ENCODE assay signal across 14 cellular contexts in genomic region chr3:196794467-196794866, GRCh38.
"Had no signal": no experiment of that assay in that cellular context is flagged by ENCODE, and none has a peak within 500 bp of the region (broad histone marks: within the 10 kb centered on the region; RNA-seq: fewer than 3 reads in every experiment).

No MANE protein-coding gene starts in this region.

- H3K27me3 ChIP-seq: thyroid gland had no signal

- H3K4me3 Mint-ChIP-seq: activated naive CD4-positive, alpha-beta T cell treated with anti-CD3 and anti-CD28 coated beads, Interleukin-2, amount 10 ng/mL, durations not matched to agents 7 days and 5 days; activated T-helper 17 cell treated with anti-CD3 and anti-CD28 coated beads, Interleukin-2, amount 50 U/mL, for 72 hours; memory B cell; nephron; stimulated activated naive B cell treated with anti-CD40 and anti-IgM and Interleukin-4, amounts not matched to agents 10 μg/mL and 1 μg/mL and 100 μg/mL, for 72 hours; T-helper 2 cell treated with Interferon-gamma antibody and Interleukin-4, amounts not matched to agents 5 μg/mL and 100 μg/mL, for 36 hours had no signal

- H3K4me3 ChIP-seq: left ventricle myocardium inferior, thyroid gland had no signal

- H3K9me3 ChIP-seq: left ventricle myocardium inferior, thyroid gland had no signal

- H3K27ac Mint-ChIP-seq: activated naive CD4-positive, alpha-beta T cell treated with anti-CD3 and anti-CD28 coated beads, Interleukin-2, amount 10 ng/mL, durations not matched to agents 7 days and 5 days; activated T-helper 17 cell treated with anti-CD3 and anti-CD28 coated beads, Interleukin-2, amount 50 U/mL, for 72 hours; nephron; stimulated activated naive B cell treated with anti-CD40 and anti-IgM and Interleukin-4, amounts not matched to agents 10 μg/mL and 1 μg/mL and 100 μg/mL, for 72 hours; T-helper 2 cell treated with Interferon-gamma antibody and Interleukin-4, amounts not matched to agents 5 μg/mL and 100 μg/mL, for 36 hours had no signal

- H3K4me1 Mint-ChIP-seq: activated naive CD4-positive, alpha-beta T cell treated with anti-CD3 and anti-CD28 coated beads, Interleukin-2, amount 10 ng/mL, durations not matched to agents 7 days and 5 days; nephron had no signal

- H3K36me3 ChIP-seq: thyroid gland had no signal

- H3K27ac ChIP-seq: left ventricle myocardium inferior, thyroid gland had no signal

- H3K9me3 Mint-ChIP-seq: activated T-helper 17 cell treated with anti-CD3 and anti-CD28 coated beads, Interleukin-2, amount 50 U/mL, for 72 hours had no signal

- FAIRE-seq: kidney, urothelium cell line had no signal

- H3K27me3 Mint-ChIP-seq: activated naive CD4-positive, alpha-beta T cell treated with anti-CD3 and anti-CD28 coated beads, Interleukin-2, amount 10 ng/mL, durations not matched to agents 7 days and 5 days; activated T-helper 17 cell treated with anti-CD3 and anti-CD28 coated beads, Interleukin-2, amount 50 U/mL, for 72 hours; memory B cell; stimulated activated naive B cell treated with anti-CD40 and anti-IgM and Interleukin-4, amounts not matched to agents 10 μg/mL and 1 μg/mL and 100 μg/mL, for 72 hours had no signal

- DNase-seq: activated naive CD4-positive, alpha-beta T cell treated with anti-CD3 and anti-CD28 coated beads, Interleukin-2, amount 10 ng/mL, durations not matched to agents 7 days and 5 days; kidney; left ventricle myocardium inferior; nucleus accumbens; stimulated activated CD4-positive, alpha-beta T cell treated with anti-CD3 and anti-CD28 coated beads, Interleukin-2, amount 100 ng/mL, for 48 hours; stimulated activated naive B cell treated with anti-CD40 and anti-IgM and Interleukin-4, amounts not matched to agents 10 μg/mL and 1 μg/mL and 100 μg/mL, for 72 hours; thyroid gland had no signal

- ATAC-seq: activated CD4-positive, CD25-positive, alpha-beta regulatory T cell treated with anti-CD3 and anti-CD28 coated beads, Interleukin-2, amount 50 U/mL, for 24 hours; activated T-helper 17 cell treated with anti-CD3 and anti-CD28 coated beads, Interleukin-2, amount 50 U/mL, for 72 hours; esophagus mucosa; stimulated activated naive B cell treated with anti-CD40 and anti-IgM and Interleukin-4, amounts not matched to agents 10 μg/mL and 1 μg/mL and 100 μg/mL, for 72 hours had no signal
